ENCODE assay signal across 8 cellular contexts in genomic region chr17:54968259-54968953, GRCh38. TPM values are rescaled to one million over a fixed set of nuclear protein-coding genes. Genes with fewer than 3 reads are reported as not detected.
DNase-seq lines count a peak whose midpoint lies in the region; ATAC-seq and TF ChIP-seq lines count a peak whose summit lies in the region.

Gene COX11, minus strand, starts transcription at chr17:54968654. Its CDS starts 8 bp downstream, at chr17:54968646.
Gene STXBP4, plus strand, starts transcription at chr17:54968765. Its CDS starts 17,455 bp downstream, at chr17:54986220.

- peak within 1 kb of the TSS; percentile 84 for H3K14ac ChIP-seq in IMR-90 (replicated peaks; ENCODE audit: low read depth, low read length)

- CTCF ChIA-PET in IMR-90 (lab: Yijun Ruan, JAX) = no interaction called here

- peak within 1 kb of the TSS; percentile 71; the same call in 1 of the 3 replicates for H2BK15ac ChIP-seq in IMR-90 (ENCODE audit: low read depth, low read length)

- TF ChIP-seq POLR2A in IMR-90 (IDR thresholded peaks at IDR 0.05; ENCODE audit: low read depth, low read length) (0 out of 2 replicates have a peak, but pooled peaks have one; percentile 32), erythroblast (IDR thresholded peaks at IDR 0.05; ENCODE audit: low read length) (peak; percentile 88)

- peak within 1 kb of the TSS; percentile 69 to 95 for H4K8ac ChIP-seq in IMR-90 (ENCODE audit: low read depth in 2 of 2, low read length in 2 of 2)

- WGBS in IMR-90 (ENCODE audit: extremely low coverage in 2 of 2, insufficient read length in 1 of 2), 2 experiments = 0% methylated on average over 21 of the region's 56 CpGs; no CpG with 5 or more reads in 1 of the 2 experiments

- no peaks in the 10 kb centered on the region for H4K20me1 ChIP-seq in IMR-90 (ENCODE audit: insufficient read depth, low read length)
- H4K20me1 ChIP-seq in OCI-LY3 (ENCODE audit: insufficient read depth, low read length) = no peaks in the 10 kb centered on the region

- no peak; the same call in 1 of the 2 replicates for TF ChIP-seq CTCF in IMR-90 (conservative IDR thresholded peaks at IDR 0.05; ENCODE audit: low read depth, low read length)
- peak; percentile 63 for TF ChIP-seq CTCF in OCI-LY3 (IDR thresholded peaks at IDR 0.05; ENCODE audit: low read depth, low read length)
- no peak for TF ChIP-seq CTCF in mucosa of descending colon (IDR thresholded peaks at IDR 0.05)

- peak within 1 kb of the TSS; percentile 84 for H3K56ac ChIP-seq in IMR-90 (ENCODE audit: extremely low read depth, insufficient read depth, low read length)

- H3K9me1 ChIP-seq in IMR-90 (ENCODE audit: insufficient read depth, low read length) = no peaks in the 10 kb centered on the region; the same call in 1 of the 2 replicates

- H3K4ac ChIP-seq in IMR-90 (ENCODE audit: low read depth, low read length) = peak within 1 kb of the TSS; percentile 90

- intact Hi-C loops in IMR-90 (cut with micrococcal nuclease) = loop anchor here (1.0 kb wide), 1 partner anchor 20 kb away; no protein-coding TSS in a partner anchor
- intact Hi-C loops in mucosa of descending colon (cut with DNase I, micrococcal nuclease) = no loop called here

- in situ Hi-C loops in IMR-90 (cut with MboI; ENCODE audit: low sequenced_read_pairs) = no loop called here

- H2AK9ac ChIP-seq in IMR-90 (replicated peaks; ENCODE audit: low read depth, low read length, poor library complexity) = peak within 1 kb of the TSS; percentile 59

- POLR2A ChIA-PET in IMR-90 (lab: Charles Lee; ENCODE audit: unreplicated experiment) = no interaction called here

- no TSS peak for BruUV-seq in IMR-90 (replicated peaks; lab: Mats Ljungman, UMichigan)

- peaks cover 55% of the 10 kb centered on the region for H3K79me2 ChIP-seq in OCI-LY3 (ENCODE audit: low read length)

- H2AFZ ChIP-seq in IMR-90 (replicated peaks; ENCODE audit: low read length, poor library complexity) (peak within 1 kb of the TSS; percentile 97), OCI-LY3 (ENCODE audit: low read depth, low read length) (peak within 1 kb of the TSS; percentile 98)

- H3K4me3 ChIP-seq in IMR-90 (ENCODE audit: insufficient read depth, low read depth, low read length) (peak within 1 kb of the TSS; percentile 83), OCI-LY3 (ENCODE audit: low read length) (peak within 1 kb of the TSS; percentile 98), mucosa of descending colon (peak within 1 kb of the TSS; percentile 69)

- H4K5ac ChIP-seq in IMR-90 (ENCODE audit: low read depth, low read length) = peak within 1 kb of the TSS; percentile 82

- H2BK5ac ChIP-seq in IMR-90 (ENCODE audit: low read depth, low read length, poor library complexity, severe bottlenecking) = peak within 1 kb of the TSS; percentile 77

- H3K9me3 ChIP-seq in IMR-90 (ENCODE audit: control insufficient read depth, insufficient read depth, low read length) = no peaks in the 10 kb centered on the region
- no peaks in the 10 kb centered on the region for H3K9me3 ChIP-seq in OCI-LY3 (ENCODE audit: insufficient read depth, low read length)
- H3K9me3 ChIP-seq in mucosa of descending colon = no peaks in the 10 kb centered on the region

- H3K4me1 ChIP-seq in IMR-90 (ENCODE audit: control insufficient read depth, insufficient read depth, low read length) (no peaks in the 10 kb centered on the region), OCI-LY3 (ENCODE audit: low read length) (peaks cover 18% of the 10 kb centered on the region), mucosa of descending colon (ENCODE audit: low read depth) (peaks cover 9% of the 10 kb centered on the region)

- DNase-seq in DMS153 treated with DMSO at 0.1 percent for 48 hours (lab: John Stamatoyannopoulos, UW; ENCODE audit: unreplicated experiment) (peak; percentile 92), IMR-90 (peak; percentile 97), activated T-cell treated with anti-CD3 and anti-CD28 coated beads for 4 hours (peak; percentile 89), erythroblast (lab: John Stamatoyannopoulos, UW) (peak; percentile 97), mucosa of descending colon (peak; percentile 96 to 98 (median 97))
- peak; percentile 70 to 85 for DNase-seq in stimulated activated CD8-positive, alpha-beta memory T cell treated with anti-CD3 and anti-CD28 coated beads, Interleukin-4, amount 100 ng/mL, for 1 hour (ENCODE audit: low read depth in 2 of 2, low spot score in 1 of 2)

- peak within 1 kb of the TSS; percentile 38; the same call in 1 of the 2 replicates for H2BK20ac ChIP-seq in IMR-90 (ENCODE audit: low read depth, low read length)

- H3K18ac ChIP-seq in IMR-90 (ENCODE audit: low read depth, low read length) = peak within 1 kb of the TSS; percentile 75

- H3K9ac ChIP-seq in IMR-90 (ENCODE audit: low read depth, low read length) (peak within 1 kb of the TSS; percentile 96), OCI-LY3 (ENCODE audit: low read length) (peak within 1 kb of the TSS; percentile 95)

- H3K27me3 ChIP-seq in IMR-90 (ENCODE audit: control insufficient read depth, insufficient read depth, low read length) (no peaks in the 10 kb centered on the region), OCI-LY3 (ENCODE audit: low read depth, low read length) (no peaks in the 10 kb centered on the region)

- dilution Hi-C loops in IMR-90 (cut with HindIII; ENCODE audit: low sequenced_read_pairs, unreplicated experiment) = no loop called here

- peak within 1 kb of the TSS; percentile 99 for H3K23ac ChIP-seq in IMR-90 (ENCODE audit: low read depth, low read length)

- H3K36me3 ChIP-seq in IMR-90 (ENCODE audit: control insufficient read depth, insufficient read depth, low read length) = no peaks in the 10 kb centered on the region
- H3K36me3 ChIP-seq in OCI-LY3 (replicated peaks; ENCODE audit: low read depth, low read length) = peaks cover 18% of the 10 kb centered on the region
- H3K36me3 ChIP-seq in mucosa of descending colon (ENCODE audit: low read depth) = no peaks in the 10 kb centered on the region

- H2BK120ac ChIP-seq in IMR-90 (ENCODE audit: low read depth, low read length) = peak within 1 kb of the TSS; percentile 75

- H3K27ac ChIP-seq in IMR-90 (ENCODE audit: insufficient read depth, low read length) = peak within 1 kb of the TSS; percentile 87
- peak within 1 kb of the TSS; percentile 50 for H3K27ac ChIP-seq in OCI-LY3 (ENCODE audit: low read length)

- H3K4me2 ChIP-seq in IMR-90 (ENCODE audit: low read depth, low read length) (peak within 1 kb of the TSS; percentile 98), OCI-LY3 (ENCODE audit: low read length) (peak within 1 kb of the TSS; percentile 97)

- no peak for TF ChIP-seq RAD21 in IMR-90 (IDR thresholded peaks at IDR 0.05; ENCODE audit: low read length)

- ATAC-seq in GM21576 (IDR thresholded peaks at IDR 0.05; ENCODE audit: unreplicated experiment) = peak; percentile 93
- peak; percentile 97 for ATAC-seq in IMR-90 (ENCODE audit: low read depth)
- ATAC-seq in mucosa of descending colon = peak; percentile 99

- H4K91ac ChIP-seq in IMR-90 (ENCODE audit: insufficient read depth, low read depth, low read length) = peak within 1 kb of the TSS; percentile 84

- H3K79me1 ChIP-seq in IMR-90 (ENCODE audit: low read depth in 1 of 2, low read length in 2 of 2) = peaks cover 26 to 48% of the 10 kb centered on the region in 2 experiments

- H2AK5ac ChIP-seq in IMR-90 (ENCODE audit: low read depth, low read length) = no peak within 1 kb of the TSS

TF ChIP-seq in IMR-90, 13 proteins besides CTCF, POLR2A, EP300 and RAD21:
- TF ChIP-seq MXI1 (IDR thresholded peaks at IDR 0.05; ENCODE audit: borderline replicate concordance, low read depth, low read length) (peak; percentile 61; the same call in 1 of the 2 replicates), SMC3 (IDR thresholded peaks at IDR 0.05; ENCODE audit: low read depth, low read length) (no peak), USF2 (IDR thresholded peaks at IDR 0.05; ENCODE audit: low read depth, low read length) (0 out of 2 replicates have a peak, but pooled peaks have one; percentile 25), CEBPB (IDR thresholded peaks at IDR 0.05; ENCODE audit: low read depth, low read length) (no peak), BHLHE40 (IDR thresholded peaks at IDR 0.05; ENCODE audit: low read depth, low read length) (no peak), CHD1 (IDR thresholded peaks at IDR 0.05; ENCODE audit: low read depth, low read length) (no peak), FOS (IDR thresholded peaks at IDR 0.05; ENCODE audit: low read depth, low read length) (no peak), RCOR1 (IDR thresholded peaks at IDR 0.05; ENCODE audit: insufficient replicate concordance, low read length) (no peak), RFX5 (IDR thresholded peaks at IDR 0.05; ENCODE audit: low read depth, low read length) (no peak), ELK1 (IDR thresholded peaks at IDR 0.05; ENCODE audit: borderline replicate concordance, low read depth, low read length) (no peak), MAFK (IDR thresholded peaks at IDR 0.05; ENCODE audit: low read depth, low read length) (no peak), MAZ (IDR thresholded peaks at IDR 0.05; ENCODE audit: borderline replicate concordance, low read depth, low read length) (no peak; the same call in 1 of the 2 replicates)
TF ChIP-seq in IMR-90: peak in this region for 2.

RNA-seq across cellular contexts. Expression of gene COX11, which starts in this region (rescaled TPM):
- 29.4 and 43.6 TPM in 2 replicates for total RNA-seq in IMR-90 (2012; rRNA removed)
- polyA plus RNA-seq in IMR-90 (2012; rRNA removed) = 23.6 and 34.7 TPM in 2 replicates
- 24.1 and 41.5 TPM in 2 replicates for polyA plus RNA-seq in IMR-90 (2012; cell fraction: cytosol; rRNA removed)
- polyA plus RNA-seq in IMR-90 (2012; cell fraction: nucleus; rRNA removed; ENCODE audit: low replicate concordance) = 27.2 and 39.7 TPM in 2 replicates
- total RNA-seq in mucosa of descending colon = 10 to 100 TPM; 53.2 to 61.4 (median 55.3) TPM

RNA-seq across cellular contexts. Expression of gene STXBP4, which starts in this region (rescaled TPM):
- 20.4 and 31.4 TPM in 2 replicates for total RNA-seq in IMR-90 (2012; rRNA removed)
- 2.5 and 4.1 TPM in 2 replicates for polyA plus RNA-seq in IMR-90 (2012; rRNA removed)
- 0.44 and 1.6 TPM in 2 replicates for polyA plus RNA-seq in IMR-90 (2012; cell fraction: cytosol; rRNA removed)
- polyA plus RNA-seq in IMR-90 (2012; cell fraction: nucleus; rRNA removed; ENCODE audit: low replicate concordance) = 0.55 and 3.4 TPM in 2 replicates
- 10 to 100 TPM in 1 of 3 donors, 1 to 10 TPM in 2; 4.6 to 15.4 (median 8.8) TPM for total RNA-seq in mucosa of descending colon

Comparison
In these comparisons a context has a peak if more than half of its experiments do, and no peak if none do; other contexts are left out.
1. Peak in every context shown above with its lines: DNase-seq, ATAC-seq, H3K4me3 ChIP-seq and H3K27ac ChIP-seq.